In the genomic region with DNA sequence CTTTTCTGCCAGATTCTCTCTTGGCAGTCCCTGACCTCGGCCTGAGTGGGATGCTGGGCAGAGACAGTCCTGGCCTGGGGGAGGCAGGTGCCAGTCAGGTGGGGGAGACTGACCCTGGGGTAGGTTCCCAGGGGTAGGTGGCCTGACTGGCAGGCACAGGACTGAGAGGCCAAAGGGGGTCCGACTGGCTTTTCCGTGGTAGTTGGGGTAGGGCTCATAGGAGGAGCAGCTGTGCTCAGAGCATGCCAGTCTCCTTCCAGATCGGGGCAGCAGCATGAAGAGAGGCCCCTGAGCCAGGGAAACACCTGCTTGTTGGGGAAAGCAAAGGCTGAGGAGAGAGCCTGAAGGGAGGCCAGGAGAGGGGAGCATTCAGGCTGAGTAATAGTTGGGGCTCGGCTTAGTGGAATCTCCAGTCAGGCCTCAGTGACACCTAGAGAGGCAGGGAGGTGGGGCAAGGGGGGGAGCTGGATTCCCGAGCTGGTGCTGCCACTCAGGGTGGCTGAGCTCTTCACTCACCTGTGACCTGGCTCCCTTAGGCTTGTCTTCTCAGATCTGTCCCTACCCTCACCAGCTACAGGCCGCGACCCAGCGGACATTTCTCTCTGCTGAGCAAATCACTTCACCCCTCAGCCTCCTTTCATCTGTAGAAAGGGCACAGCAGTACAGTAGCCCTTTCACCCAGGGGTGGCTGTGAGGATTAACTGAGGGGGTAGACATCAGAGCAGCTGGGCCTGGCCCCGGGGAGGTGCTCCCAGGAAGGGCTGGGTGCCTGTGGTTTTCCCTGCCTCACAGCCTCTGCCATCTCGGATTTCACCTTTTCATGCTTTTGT, we compare ENCODE assay signal across 10 cellular contexts. TPM values are rescaled to one million over a fixed set of nuclear protein-coding genes. Genes with fewer than 3 reads are reported as not detected.
DNase-seq lines count a peak whose midpoint lies in the region; ATAC-seq and TF ChIP-seq lines count a peak whose summit lies in the region.
"Had no signal": no experiment of that assay in that cellular context is flagged by ENCODE, and none has a peak within 500 bp of the region (broad histone marks: within the 10 kb centered on the region; RNA-seq: fewer than 3 reads in every experiment).

No MANE protein-coding gene starts in this region.

- no peak for ATAC-seq in CD8-positive, alpha-beta T cell
- ATAC-seq in HCT116 = peak; percentile 60
- ATAC-seq in WTC11 = peak; percentile 32
- ATAC-seq in GM19452 (IDR thresholded peaks at IDR 0.05; ENCODE audit: unreplicated experiment) = no peak
- ATAC-seq in HG02938 (IDR thresholded peaks at IDR 0.05; ENCODE audit: unreplicated experiment) = no peak
- ATAC-seq: naive thymus-derived CD8-positive, alpha-beta T cell had no signal

- POLR2A ChIA-PET in CD8-positive, alpha-beta T cell (lab: Charles Lee) = no interaction called here
- POLR2A ChIA-PET in HCT116 (lab: Charles Lee) = no interaction called here
- POLR2A ChIA-PET in WTC11 (lab: Charles Lee) = interaction anchor here (0.8 to 1.4 kb wide), 2 partner anchors 16 to 115 kb away, joined by 3 read pairs; no protein-coding TSS in a partner anchor

- H3K4me2 ChIP-seq in HCT116 (ENCODE audit: low read length) (peak overlapping the region; percentile 29), mesenchymal stem cell (ENCODE audit: low read length, poor library complexity, severe bottlenecking) (no peak overlapping the region)

- H4K91ac ChIP-seq in mesenchymal stem cell (ENCODE audit: low read length) = peak overlapping the region; percentile 4

- no peak overlapping the region for H3K23ac ChIP-seq in mesenchymal stem cell (ENCODE audit: low read length in 2 of 2)

- peak overlapping the region; percentile 14; the same call in 1 of the 2 replicates for H3K9ac ChIP-seq in HCT116 (ENCODE audit: low read length)
- H3K9ac ChIP-seq in mesenchymal stem cell (ENCODE audit: low read length) = no peak overlapping the region

- H3K36me3 ChIP-seq in CD8-positive, alpha-beta T cell (ENCODE audit: insufficient read depth, low read length) = peaks cover 27% of the 10 kb centered on the region
- H3K36me3 ChIP-seq in HCT116 (ENCODE audit: control insufficient read depth in 1 of 2, insufficient read depth in 2 of 2, low read length in 2 of 2) (peaks cover 8 to 56% of the 10 kb centered on the region in 2 experiments), mesenchymal stem cell (ENCODE audit: control insufficient read depth in 1 of 2, insufficient read depth in 2 of 2, low read depth in 1 of 2, low read length in 2 of 2) (peaks cover 32 to 34% of the 10 kb centered on the region in 2 experiments)

- H3K4me3 Mint-ChIP-seq in CD8-positive, alpha-beta T cell = no peak overlapping the region
- H3K4me3 Mint-ChIP-seq in WTC11 = no peak overlapping the region
- H3K4me3 Mint-ChIP-seq: naive thymus-derived CD8-positive, alpha-beta T cell had no signal

- no peak overlapping the region for H2BK5ac ChIP-seq in mesenchymal stem cell (ENCODE audit: low read depth, low read length, poor library complexity, severe bottlenecking)

- H3K9me3 ChIP-seq in CD8-positive, alpha-beta T cell (ENCODE audit: low read length) = no peaks in the 10 kb centered on the region
- H3K9me3 ChIP-seq in HCT116 (ENCODE audit: control insufficient read depth in 1 of 2, insufficient read depth in 1 of 2, low read depth in 1 of 2, low read length in 2 of 2) (no peaks in the 10 kb centered on the region), mesenchymal stem cell (ENCODE audit: control insufficient read depth, low read length) (no peaks in the 10 kb centered on the region)
- H3K9me3 ChIP-seq: esophagus muscularis mucosa had no signal

- no peak for TF ChIP-seq POLR2A in HCT116 (IDR thresholded peaks at IDR 0.05; ENCODE audit: borderline replicate concordance, extremely low read depth, insufficient read depth, insufficient read length)

- 0 out of 2 replicates have a peak, but pooled peaks cover 3% of the 10 kb centered on the region for H4K20me1 ChIP-seq in HCT116 (ENCODE audit: insufficient read depth)

- H3K4me3 ChIP-seq in CD8-positive, alpha-beta T cell (ENCODE audit: low read depth, low read length) = no peak overlapping the region
- no peak overlapping the region for H3K4me3 ChIP-seq in HCT116 (replicated peaks in 1 of 2; ENCODE audit: low read depth in 1 of 2, low read length in 2 of 2)
- no peak overlapping the region for H3K4me3 ChIP-seq in mesenchymal stem cell (ENCODE audit: insufficient read depth in 1 of 2, low read depth in 1 of 2, low read length in 2 of 2)
- H3K4me3 ChIP-seq: esophagus muscularis mucosa had no signal

- peaks cover 56% of the 10 kb centered on the region for H3K36me3 Mint-ChIP-seq in CD8-positive, alpha-beta T cell
- peaks cover 50% of the 10 kb centered on the region for H3K36me3 Mint-ChIP-seq in WTC11

- no peaks in the 10 kb centered on the region for H3K9me2 ChIP-seq in HCT116 (ENCODE audit: insufficient read depth)

- no peak overlapping the region for H3K27ac ChIP-seq in CD8-positive, alpha-beta T cell (ENCODE audit: low read depth, low read length)
- H3K27ac ChIP-seq in HCT116 (ENCODE audit: low read depth, low read length) (peak overlapping the region; percentile 72), mesenchymal stem cell (ENCODE audit: low read length, poor library complexity, severe bottlenecking) (peak overlapping the region; percentile 21)
- H3K27ac ChIP-seq: esophagus muscularis mucosa had no signal

- TF ChIP-seq RAD21 in HCT116 (IDR thresholded peaks at IDR 0.05; ENCODE audit: low read depth) = no peak

- peak overlapping the region; percentile 6 for H3K27ac Mint-ChIP-seq in CD8-positive, alpha-beta T cell
- peak overlapping the region; percentile 89 for H3K27ac Mint-ChIP-seq in WTC11

- 94% methylated on average over 10 of the region's 11 CpGs for WGBS in mesenchymal stem cell

- no peak overlapping the region for H2AFZ ChIP-seq in HCT116 (ENCODE audit: low read depth, low read length, poor library complexity, severe bottlenecking)
- H2AFZ ChIP-seq in mesenchymal stem cell (ENCODE audit: low read depth, low read length) = no peak overlapping the region

- no peak for TF ChIP-seq CTCF in CD8-positive, alpha-beta T cell (IDR thresholded peaks at IDR 0.05)
- TF ChIP-seq CTCF in HCT116 (IDR thresholded peaks at IDR 0.05 in 2 of 3, conservative IDR thresholded peaks at IDR 0.05 in 1 of 3; ENCODE audit: borderline replicate concordance in 1 of 3, insufficient read depth in 1 of 3, low read depth in 2 of 3, low read length in 2 of 3) = no peak
- TF ChIP-seq CTCF in WTC11 (IDR thresholded peaks at IDR 0.05) = no peak

- H3K4me1 Mint-ChIP-seq in CD8-positive, alpha-beta T cell (ENCODE audit: low read depth) = peaks cover 2% of the 10 kb centered on the region
- H3K4me1 Mint-ChIP-seq in WTC11 = peaks cover 26% of the 10 kb centered on the region
- H3K4me1 Mint-ChIP-seq: naive thymus-derived CD8-positive, alpha-beta T cell had no signal

- peak overlapping the region; percentile 50 for H2AK5ac ChIP-seq in mesenchymal stem cell (ENCODE audit: low read length, severe bottlenecking)

- intact Hi-C loops in CD8-positive, alpha-beta T cell (cut with DNase I, micrococcal nuclease) = no loop called here
- intact Hi-C loops in HCT116 (cut with micrococcal nuclease) = no loop called here

- no peaks in the 10 kb centered on the region for H3K79me1 ChIP-seq in mesenchymal stem cell (replicated peaks; ENCODE audit: low read length, poor library complexity, severe bottlenecking)

- no TSS peak for BruUV-seq in HCT116 (replicated peaks; lab: Mats Ljungman, UMichigan)

- H3K79me2 ChIP-seq in HCT116 (ENCODE audit: insufficient read depth, low read length) = peaks cover 7% of the 10 kb centered on the region; the same call in 1 of the 2 replicates

- H3K4ac ChIP-seq in mesenchymal stem cell (ENCODE audit: low read depth in 1 of 2, low read length in 2 of 2) = no peak overlapping the region

- CTCF ChIA-PET in CD8-positive, alpha-beta T cell (lab: Charles Lee) = interaction anchor here (1.0 kb wide), 1 partner anchor 158 kb away, joined by 5 read pairs; no protein-coding TSS in a partner anchor
- CTCF ChIA-PET in HCT116 (lab: Charles Lee) = interaction anchor here (1.0 kb wide), 2 partner anchors 8 to 640 kb away, joined by 3 read pairs; no protein-coding TSS in a partner anchor
- CTCF ChIA-PET in WTC11 (lab: Charles Lee) = interaction anchor here (0.8 to 2.2 kb wide), 7 partner anchors 18 to 159 kb away, joined by 3 to 6 read pairs (median 4); no protein-coding TSS in a partner anchor

- no peaks in the 10 kb centered on the region for H3K27me3 ChIP-seq in CD8-positive, alpha-beta T cell (ENCODE audit: insufficient read depth, low read length)
- H3K27me3 ChIP-seq in HCT116 (ENCODE audit: insufficient read depth, low read length) (no peaks in the 10 kb centered on the region), mesenchymal stem cell (ENCODE audit: control insufficient read depth in 1 of 2, insufficient read depth in 1 of 2, low read length in 2 of 2) (no peaks in the 10 kb centered on the region)
- H3K27me3 ChIP-seq: esophagus muscularis mucosa had no signal

- H3K9me3 Mint-ChIP-seq in CD8-positive, alpha-beta T cell = no peaks in the 10 kb centered on the region
- no peaks in the 10 kb centered on the region for H3K9me3 Mint-ChIP-seq in WTC11
- H3K9me3 Mint-ChIP-seq: naive thymus-derived CD8-positive, alpha-beta T cell had no signal

- RAD21 ChIA-PET in HCT116 (lab: Charles Lee; ENCODE audit: low non-redundant PET in 1 of 2, low total read pairs in 2 of 2, uncharacterized antibody in 2 of 2, unreplicated experiment in 2 of 2) = interaction anchor here in 1 of 2 experiments (0.6 to 1.2 kb wide), 3 partner anchors 46 to 120 kb away, joined by 3 read pairs; no protein-coding TSS in a partner anchor

- no peak overlapping the region for H3K14ac ChIP-seq in mesenchymal stem cell (ENCODE audit: low read length in 2 of 2)

- no peak overlapping the region for H2BK120ac ChIP-seq in mesenchymal stem cell (ENCODE audit: low read depth, low read length)

- no peak overlapping the region for H2BK12ac ChIP-seq in mesenchymal stem cell (ENCODE audit: low read length in 2 of 2)

- H4K8ac ChIP-seq in mesenchymal stem cell (ENCODE audit: low read length) = peak overlapping the region; percentile 5

- no peaks in the 10 kb centered on the region for H3K27me3 Mint-ChIP-seq in CD8-positive, alpha-beta T cell (ENCODE audit: low read depth)
- H3K27me3 Mint-ChIP-seq in WTC11 (ENCODE audit: low read depth) = no peaks in the 10 kb centered on the region
- H3K27me3 Mint-ChIP-seq: naive thymus-derived CD8-positive, alpha-beta T cell had no signal

- DNase-seq in CD8-positive, alpha-beta T cell = no peak
- DNase-seq in HCT116 (ENCODE audit: low read depth, low spot score) (no peak), WTC11 (ENCODE audit: low spot score) (peak; percentile 24), mesenchymal stem cell (no peak), GM19240 (ENCODE audit: insufficient read length, low spot score) (no peak)
- DNase-seq in stimulated activated CD8-positive, alpha-beta memory T cell treated with anti-CD3 and anti-CD28 coated beads, Interleukin-4, amount 100 ng/mL, for 48 hours = no peak

- no peak overlapping the region for H3K18ac ChIP-seq in mesenchymal stem cell (ENCODE audit: low read depth in 1 of 2, low read length in 2 of 2)

- no peaks in the 10 kb centered on the region for H3K4me1 ChIP-seq in CD8-positive, alpha-beta T cell (ENCODE audit: insufficient read depth, low read length)
- peaks cover 17 to 18% of the 10 kb centered on the region in 2 experiments for H3K4me1 ChIP-seq in HCT116 (ENCODE audit: control insufficient read depth in 1 of 2, insufficient read depth in 2 of 2, low read length in 2 of 2)
- peaks cover 21% of the 10 kb centered on the region for H3K4me1 ChIP-seq in mesenchymal stem cell (ENCODE audit: control insufficient read depth, insufficient read depth, low read depth, low read length)

- no peak overlapping the region for H2BK15ac ChIP-seq in mesenchymal stem cell (ENCODE audit: low read depth, poor library complexity, severe bottlenecking)

RNA-seq across cellular contexts. Expression of gene MCM5, which starts 26.2 kb away (rescaled TPM):
- total RNA-seq in CD8-positive, alpha-beta T cell = 10 to 100 TPM; 29.3 to 32.0 TPM
- total RNA-seq in HCT116 (2021; ENCODE audit: unreplicated experiment) (194 TPM), WTC11 (2021) (229 to 261 TPM (median 229 TPM) in 3 replicates)
- 94.9 and 97.0 TPM in 2 replicates for polyA plus RNA-seq in HCT116 (2012)
- 6.9 TPM for polyA plus RNA-seq in mesenchymal stem cell (2013, experiment 1 of 2)
- polyA plus RNA-seq in mesenchymal stem cell (2013, experiment 2 of 2) = 7.5 TPM

RNA-seq across cellular contexts. Expression of gene HMOX1, which starts 45.3 kb away (rescaled TPM):
- total RNA-seq in CD8-positive, alpha-beta T cell = under 1 TPM; 0.52 to 0.83 TPM
- total RNA-seq in HCT116 (2021; ENCODE audit: unreplicated experiment) (26.4 TPM), WTC11 (2021) (11.1 to 12.1 TPM (median 11.1 TPM) in 3 replicates)
- 17.6 and 20.2 TPM in 2 replicates for polyA plus RNA-seq in HCT116 (2012)
- 24.1 TPM for polyA plus RNA-seq in mesenchymal stem cell (2013, experiment 1 of 2)
- 24.2 TPM for polyA plus RNA-seq in mesenchymal stem cell (2013, experiment 2 of 2)

Comparison
In these comparisons a context has a peak if more than half of its experiments do, and no peak if none do; other contexts are left out.
1. ATAC-seq: peak in HCT116 (single experiment) and WTC11 (single experiment); none in CD8-positive, alpha-beta T cell (single experiment), GM19452 (single experiment) and HG02938 (single experiment).